Comparison of ENCODE assay signal across 11 cellular contexts in genomic region chr9:41095060-41095459, GRCh38. TPM values are rescaled to one million over a fixed set of nuclear protein-coding genes. Genes with fewer than 3 reads are reported as not detected.
"Had no signal": no experiment of that assay in that cellular context is flagged by ENCODE, and none has a peak within 500 bp of the region (broad histone marks: within the 10 kb centered on the region; RNA-seq: fewer than 3 reads in every experiment).

No MANE protein-coding gene starts in this region.

RNA-seq across cellular contexts. Expression of gene FOXD4L6, which starts 33.4 kb away (rescaled TPM):
- total RNA-seq: activated naive CD4-positive, alpha-beta T cell treated with anti-CD3 and anti-CD28 coated beads, Interleukin-2, amount 50 U/mL, for 72 hours; aorta; cardiac septum; fibroblast of lung; left lobe of liver; mesothelial cell of epicardium; natural killer cell treated with Interleukin-12 subunit alpha and Interleukin-12 subunit beta and Interleukin-15 and Interleukin-18, amount 100 ng/mL, for 72 hours; ovary had no signal
- polyA plus RNA-seq: adipose tissue, aorta, fibroblast of lung, keratinocyte, mammary epithelial cell, ovary had no signal
